ENCODE assay signal across 9 cellular contexts in the genomic region with DNA sequence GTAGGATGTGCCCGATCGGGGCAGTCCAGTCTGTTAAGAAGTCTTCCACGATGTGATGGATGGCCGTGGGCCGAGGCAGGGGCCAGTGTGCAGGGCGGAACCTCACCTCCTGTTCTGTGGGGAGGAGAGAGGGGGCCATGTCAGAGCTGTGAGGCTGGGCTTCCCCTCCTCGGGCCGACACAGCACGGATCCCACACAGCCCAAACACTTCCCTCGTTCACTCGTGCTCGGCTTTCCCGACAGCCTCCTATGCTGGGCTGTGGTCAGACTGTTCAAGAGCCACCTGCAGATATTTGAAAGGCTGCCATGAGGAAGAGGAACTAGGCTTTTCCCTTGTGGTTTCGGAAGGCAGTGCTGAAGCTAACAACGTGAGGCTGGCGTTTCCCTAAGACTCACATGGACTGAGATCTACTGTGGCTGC. TPM values are rescaled to one million over a fixed set of nuclear protein-coding genes. Genes with fewer than 3 reads are reported as not detected.
DNase-seq lines count a peak whose midpoint lies in the region; ATAC-seq and TF ChIP-seq lines count a peak whose summit lies in the region.
"Had no signal": no experiment of that assay in that cellular context is flagged by ENCODE, and none has a peak within 500 bp of the region (broad histone marks: within the 10 kb centered on the region; RNA-seq: fewer than 3 reads in every experiment).

No MANE protein-coding gene starts in this region.

- H3K27ac ChIP-seq in BLaER1 = peak overlapping the region; percentile 79
- H3K27ac ChIP-seq in heart right ventricle = peak overlapping the region in 1 of 10 donors; percentile 44
- H3K27ac ChIP-seq in PC-3 (ENCODE audit: low read length) = no peak overlapping the region
- no peak overlapping the region for H3K27ac ChIP-seq in prostate gland
- H3K27ac ChIP-seq: epithelial cell of prostate had no signal

- no peak for TF ChIP-seq CTCF in NB4 (IDR thresholded peaks at IDR 0.05; ENCODE audit: low read depth, low read length)
- TF ChIP-seq CTCF in heart right ventricle (IDR thresholded peaks at IDR 0.05) = no peak
- TF ChIP-seq CTCF in PC-3 (conservative IDR thresholded peaks at IDR 0.05; ENCODE audit: low read depth, low read length) = no peak
- no peak for TF ChIP-seq CTCF in prostate gland (IDR thresholded peaks at IDR 0.05)

- H2AFZ ChIP-seq in PC-3 (ENCODE audit: low read length) = no peak overlapping the region

- DNase-seq in NB4 (ENCODE audit: low read depth) (peak; percentile 89), heart right ventricle (peak in 1 of 2 donors; percentile 48), NCI-H2227 (lab: John Stamatoyannopoulos, UW; ENCODE audit: unreplicated experiment) (no peak), PC-3 (no peak), prostate gland (ENCODE audit: low spot score) (no peak), cerebellar nuclear complex (lab: John Stamatoyannopoulos, UW) (no peak)

- H3K9ac ChIP-seq in BLaER1 = peak overlapping the region; percentile 68
- no peak overlapping the region for H3K9ac ChIP-seq in PC-3 (ENCODE audit: low read length)

- H3K79me2 ChIP-seq in PC-3 (ENCODE audit: low read length) = no peaks in the 10 kb centered on the region

- peak; percentile 63 for ATAC-seq in GM21390 (IDR thresholded peaks at IDR 0.05; ENCODE audit: unreplicated experiment)
- ATAC-seq in heart right ventricle = peak; percentile 46 to 78 (median 60)
- ATAC-seq in PC-3 = no peak

- H3K9me3 ChIP-seq in BLaER1 (no peaks in the 10 kb centered on the region), heart right ventricle (no peaks in the 10 kb centered on the region), PC-3 (ENCODE audit: low read length) (no peaks in the 10 kb centered on the region), prostate gland (no peaks in the 10 kb centered on the region)

- BruUV-seq in PC-3 (replicated peaks; lab: Mats Ljungman, UMichigan) = no TSS peak

- H3K4me1 ChIP-seq in BLaER1 = peaks cover 46% of the 10 kb centered on the region
- peaks cover 0 to 16% (median 0%) of the 10 kb centered on the region in 9 donors for H3K4me1 ChIP-seq in heart right ventricle
- H3K4me1 ChIP-seq in PC-3 (ENCODE audit: insufficient read depth, low read length) = no peaks in the 10 kb centered on the region
- no peaks in the 10 kb centered on the region for H3K4me1 ChIP-seq in prostate gland (replicated peaks)

- intact Hi-C loops in heart right ventricle (cut with DNase I) = no loop called here
- intact Hi-C loops in PC-3 (cut with micrococcal nuclease) = no loop called here
- intact Hi-C loops in prostate gland (cut with DNase I) = no loop called here

- H3K36me3 ChIP-seq in BLaER1 (peaks cover 66% of the 10 kb centered on the region), heart right ventricle (peaks cover 0 to 44% (median 0%) of the 10 kb centered on the region in 9 donors), PC-3 (ENCODE audit: low read depth, low read length) (no peaks in the 10 kb centered on the region), prostate gland (peaks cover 0 to 10% of the 10 kb centered on the region in 2 donors)

- H3F3A ChIP-seq in PC-3 (ENCODE audit: low read length, unreplicated experiment) = no peaks in the 10 kb centered on the region

- peak overlapping the region; percentile 33; the same call in 1 of the 2 replicates for H3K4me3 ChIP-seq in BLaER1
- H3K4me3 ChIP-seq in NB4 (ENCODE audit: low read depth, low read length) = no peak overlapping the region
- no peak overlapping the region for H3K4me3 ChIP-seq in heart right ventricle
- H3K4me3 ChIP-seq in PC-3 (ENCODE audit: low read length) = no peak overlapping the region
- H3K4me3 ChIP-seq in prostate gland = no peak overlapping the region

- CTCF ChIA-PET in PC-3 (lab: Charles Lee) = no interaction called here

- TF ChIP-seq POLR2A in NB4 (IDR thresholded peaks at IDR 0.05; ENCODE audit: extremely low read depth, insufficient read length) (no peak), prostate gland (IDR thresholded peaks at IDR 0.05) (no peak)

- no peaks in the 10 kb centered on the region for H3K9me2 ChIP-seq in PC-3 (replicated peaks; ENCODE audit: low read length)

- 73 to 75% methylated on average over 16 of the region's 16 CpGs for WGBS in heart right ventricle, 2 donors
- 77% methylated on average over 16 of the region's 16 CpGs for WGBS in prostate gland

- H3K4me2 ChIP-seq in BLaER1 (peak overlapping the region; percentile 81), PC-3 (ENCODE audit: low read length) (no peak overlapping the region)

- H3K27me3 ChIP-seq in BLaER1 (no peaks in the 10 kb centered on the region), heart right ventricle (no peaks in the 10 kb centered on the region), PC-3 (ENCODE audit: low read length) (no peaks in the 10 kb centered on the region), prostate gland (replicated peaks; ENCODE audit: insufficient read depth) (no peaks in the 10 kb centered on the region)

- POLR2A ChIA-PET in PC-3 (lab: Charles Lee; ENCODE audit: unreplicated experiment) = interaction anchor here (0.6 kb wide), 1 partner anchor 1164 kb away, joined by 6 read pairs; no protein-coding TSS in a partner anchor

- H4K20me1 ChIP-seq in BLaER1 (no peaks in the 10 kb centered on the region), PC-3 (ENCODE audit: low read length) (no peaks in the 10 kb centered on the region)

RNA-seq across cellular contexts. Expression of a gene that starts 12.3 kb away (rescaled TPM):
- 100 to 1,000 TPM; 107 to 142 (median 122) TPM for total RNA-seq in heart right ventricle
- polyA plus RNA-seq in heart right ventricle = 100 to 1,000 TPM; 103 to 155 TPM
- 49.6 and 52.5 TPM in 2 replicates for total RNA-seq in PC-3 (2014; rRNA removed)
- 100 to 1,000 TPM in 1 of 2 donors, 10 to 100 TPM in 1; 74.3 to 148 TPM for total RNA-seq in prostate gland

RNA-seq across cellular contexts. Expression of a gene that starts 13.1 kb away (rescaled TPM):
- total RNA-seq in heart right ventricle (10 to 100 TPM in 3 of 10 donors, 1 to 10 TPM in 7; 6.3 to 15.7 (median 8.6) TPM), PC-3 (2014; rRNA removed) (5.5 and 6.5 TPM in 2 replicates), prostate gland (10 to 100 TPM; 24.7 to 33.7 TPM)
- polyA plus RNA-seq in heart right ventricle = 1 to 10 TPM; 2.2 to 2.4 TPM

RNA-seq across cellular contexts. Expression of a gene that starts 35.3 kb away (rescaled TPM):
- total RNA-seq in heart right ventricle (100 to 1,000 TPM in 1 of 10 donors, 10 to 100 TPM in 9; 61.4 to 113 (median 79.9) TPM), PC-3 (2014; rRNA removed) (210 and 247 TPM in 2 replicates), prostate gland (100 to 1,000 TPM; 241 to 364 TPM)
- 100 to 1,000 TPM in 1 of 2 donors, 10 to 100 TPM in 1; 65.4 to 180 TPM for polyA plus RNA-seq in heart right ventricle
